ENCODE assay signal across 12 cellular contexts in the genomic region with DNA sequence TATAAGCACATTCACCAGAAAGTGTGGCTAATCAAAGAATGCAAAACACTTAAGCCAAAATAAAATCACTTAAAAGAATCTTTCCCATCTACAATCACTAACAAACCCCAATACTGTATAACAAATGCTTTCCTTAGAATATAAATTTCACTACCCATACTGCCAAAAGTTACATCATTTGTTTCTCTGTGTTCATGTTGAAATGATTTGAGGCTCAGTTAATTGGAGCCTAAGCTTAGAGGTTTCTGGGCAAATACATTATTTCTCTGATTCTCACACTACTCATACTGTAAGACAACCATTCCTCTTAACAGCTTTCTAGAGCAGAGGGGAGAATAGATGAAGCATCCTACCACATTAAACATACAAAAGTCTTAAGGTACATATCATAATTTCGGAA. TPM values are rescaled to one million over a fixed set of nuclear protein-coding genes. Genes with fewer than 3 reads are reported as not detected.
DNase-seq lines count a peak whose midpoint lies in the region; ATAC-seq and TF ChIP-seq lines count a peak whose summit lies in the region.
"Had no signal": no experiment of that assay in that cellular context is flagged by ENCODE, and none has a peak within 500 bp of the region (broad histone marks: within the 10 kb centered on the region; RNA-seq: fewer than 3 reads in every experiment).

No MANE protein-coding gene starts in this region.

- H3K4me1 Mint-ChIP-seq in HFFc6 (ENCODE audit: low read depth) = peaks cover 40% of the 10 kb centered on the region
- H3K4me1 Mint-ChIP-seq in activated naive CD8-positive, alpha-beta T cell treated with anti-CD3 and anti-CD28 coated beads for 36 hours = peaks cover 63% of the 10 kb centered on the region
- H3K4me1 Mint-ChIP-seq in nephron progenitor cell = peaks cover 30% of the 10 kb centered on the region

- H3K4me3 Mint-ChIP-seq in HFFc6 (peak overlapping the region; percentile 93), nephron progenitor cell (peak overlapping the region; percentile 91)
- peak overlapping the region; percentile 82 for H3K4me3 Mint-ChIP-seq in activated naive CD8-positive, alpha-beta T cell treated with anti-CD3 and anti-CD28 coated beads for 36 hours

- DNase-seq in NCI-H2171 treated with DMSO at 0.1 percent for 48 hours (lab: John Stamatoyannopoulos, UW) (peak; percentile 38), NCI-H2171 (lab: John Stamatoyannopoulos, UW) (no peak), HFFc6 (no peak), nephron progenitor cell (no peak), GOT3 (lab: John Stamatoyannopoulos, UW) (no peak), NCI-H146 treated with DMSO at 0.1 percent for 48 hours (lab: John Stamatoyannopoulos, UW; ENCODE audit: unreplicated experiment) (no peak)
- DNase-seq in activated naive CD8-positive, alpha-beta T cell treated with anti-CD3 and anti-CD28 coated beads for 36 hours = no peak
- DNase-seq: activated CD4-positive, CD25-positive, alpha-beta regulatory T cell treated with anti-CD3 and anti-CD28 coated beads, Interleukin-2, amount 50 U/mL, for 72 hours; aorta; NCI-H345; SHP77 had no signal

- H3K9me3 Mint-ChIP-seq in HFFc6 (no peaks in the 10 kb centered on the region), nephron progenitor cell (no peaks in the 10 kb centered on the region)
- peaks cover 1% of the 10 kb centered on the region for H3K9me3 Mint-ChIP-seq in activated naive CD8-positive, alpha-beta T cell treated with anti-CD3 and anti-CD28 coated beads for 36 hours

- no peak for TF ChIP-seq CTCF in HFFc6 (IDR thresholded peaks at IDR 0.05)
- no peak for TF ChIP-seq CTCF in nephron progenitor cell (IDR thresholded peaks at IDR 0.05)

- H3K27me3 Mint-ChIP-seq in HFFc6 (ENCODE audit: insufficient read depth) (peaks cover 1% of the 10 kb centered on the region; the same call in 1 of the 2 replicates), nephron progenitor cell (ENCODE audit: low read depth, poor library complexity) (peaks cover 21% of the 10 kb centered on the region)
- H3K27me3 Mint-ChIP-seq in activated naive CD8-positive, alpha-beta T cell treated with anti-CD3 and anti-CD28 coated beads for 36 hours = no peaks in the 10 kb centered on the region

- H3K36me3 Mint-ChIP-seq in HFFc6 (ENCODE audit: low read depth) (0 out of 2 replicates have a peak, but pooled peaks cover 8% of the 10 kb centered on the region), nephron progenitor cell (ENCODE audit: low read depth) (peaks cover 6% of the 10 kb centered on the region)
- H3K36me3 Mint-ChIP-seq in activated naive CD8-positive, alpha-beta T cell treated with anti-CD3 and anti-CD28 coated beads for 36 hours = peaks cover 28% of the 10 kb centered on the region

- no peak overlapping the region for H3K27ac Mint-ChIP-seq in HFFc6
- H3K27ac Mint-ChIP-seq in activated naive CD8-positive, alpha-beta T cell treated with anti-CD3 and anti-CD28 coated beads for 36 hours = peak overlapping the region; percentile 88
- no peak overlapping the region for H3K27ac Mint-ChIP-seq in nephron progenitor cell

- ATAC-seq in SK-N-SH treated with all-trans-retinoic acid at 6 μM for 48 hours = no peak

TF ChIP-seq in SK-N-SH treated with all-trans-retinoic acid at 6 μM for 48 hours, 23 proteins besides CTCF, POLR2A, EP300 and RAD21 (continues in another document):
- no peak for TF ChIP-seq ZFP30 (CRISPR knock-in tag; IDR thresholded peaks at IDR 0.05)
- TF ChIP-seq, protein P1, sequence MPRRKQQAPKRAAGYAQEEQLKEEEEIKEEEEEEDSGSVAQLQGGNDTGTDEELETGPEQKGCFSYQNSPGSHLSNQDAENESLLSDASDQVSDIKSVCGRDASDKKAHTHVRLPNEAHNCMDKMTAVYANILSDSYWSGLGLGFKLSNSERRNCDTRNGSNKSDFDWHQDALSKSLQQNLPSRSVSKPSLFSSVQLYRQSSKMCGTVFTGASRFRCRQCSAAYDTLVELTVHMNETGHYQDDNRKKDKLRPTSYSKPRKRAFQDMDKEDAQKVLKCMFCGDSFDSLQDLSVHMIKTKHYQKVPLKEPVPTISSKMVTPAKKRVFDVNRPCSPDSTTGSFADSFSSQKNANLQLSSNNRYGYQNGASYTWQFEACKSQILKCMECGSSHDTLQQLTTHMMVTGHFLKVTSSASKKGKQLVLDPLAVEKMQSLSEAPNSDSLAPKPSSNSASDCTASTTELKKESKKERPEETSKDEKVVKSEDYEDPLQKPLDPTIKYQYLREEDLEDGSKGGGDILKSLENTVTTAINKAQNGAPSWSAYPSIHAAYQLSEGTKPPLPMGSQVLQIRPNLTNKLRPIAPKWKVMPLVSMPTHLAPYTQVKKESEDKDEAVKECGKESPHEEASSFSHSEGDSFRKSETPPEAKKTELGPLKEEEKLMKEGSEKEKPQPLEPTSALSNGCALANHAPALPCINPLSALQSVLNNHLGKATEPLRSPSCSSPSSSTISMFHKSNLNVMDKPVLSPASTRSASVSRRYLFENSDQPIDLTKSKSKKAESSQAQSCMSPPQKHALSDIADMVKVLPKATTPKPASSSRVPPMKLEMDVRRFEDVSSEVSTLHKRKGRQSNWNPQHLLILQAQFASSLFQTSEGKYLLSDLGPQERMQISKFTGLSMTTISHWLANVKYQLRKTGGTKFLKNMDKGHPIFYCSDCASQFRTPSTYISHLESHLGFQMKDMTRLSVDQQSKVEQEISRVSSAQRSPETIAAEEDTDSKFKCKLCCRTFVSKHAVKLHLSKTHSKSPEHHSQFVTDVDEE (CRISPR knock-in tag; IDR thresholded peaks at IDR 0.05) = no peak
- no peak for TF ChIP-seq GLIS3 (CRISPR knock-in tag; IDR thresholded peaks at IDR 0.05)
- TF ChIP-seq ZFP3 (CRISPR knock-in tag; IDR thresholded peaks at IDR 0.05) = no peak
- no peak for TF ChIP-seq ARNTL (CRISPR knock-in tag; IDR thresholded peaks at IDR 0.05; ENCODE audit: borderline replicate concordance, low read depth)
- TF ChIP-seq, protein P2, sequence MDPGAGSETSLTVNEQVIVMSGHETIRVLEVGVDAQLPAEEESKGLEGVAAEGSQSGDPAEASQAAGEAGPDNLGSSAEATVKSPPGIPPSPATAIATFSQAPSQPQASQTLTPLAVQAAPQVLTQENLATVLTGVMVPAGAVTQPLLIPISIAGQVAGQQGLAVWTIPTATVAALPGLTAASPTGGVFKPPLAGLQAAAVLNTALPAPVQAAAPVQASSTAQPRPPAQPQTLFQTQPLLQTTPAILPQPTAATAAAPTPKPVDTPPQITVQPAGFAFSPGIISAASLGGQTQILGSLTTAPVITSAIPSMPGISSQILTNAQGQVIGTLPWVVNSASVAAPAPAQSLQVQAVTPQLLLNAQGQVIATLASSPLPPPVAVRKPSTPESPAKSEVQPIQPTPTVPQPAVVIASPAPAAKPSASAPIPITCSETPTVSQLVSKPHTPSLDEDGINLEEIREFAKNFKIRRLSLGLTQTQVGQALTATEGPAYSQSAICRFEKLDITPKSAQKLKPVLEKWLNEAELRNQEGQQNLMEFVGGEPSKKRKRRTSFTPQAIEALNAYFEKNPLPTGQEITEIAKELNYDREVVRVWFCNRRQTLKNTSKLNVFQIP (CRISPR knock-in tag; IDR thresholded peaks at IDR 0.05; ENCODE audit: borderline replicate concordance, low read depth) = no peak
- no peak for TF ChIP-seq SNAI2 (CRISPR knock-in tag; IDR thresholded peaks at IDR 0.05)
- no peak for TF ChIP-seq CSDC2 (CRISPR knock-in tag; IDR thresholded peaks at IDR 0.05)
- no peak for TF ChIP-seq ESRRG (CRISPR knock-in tag; IDR thresholded peaks at IDR 0.05)
- TF ChIP-seq, protein P3, sequence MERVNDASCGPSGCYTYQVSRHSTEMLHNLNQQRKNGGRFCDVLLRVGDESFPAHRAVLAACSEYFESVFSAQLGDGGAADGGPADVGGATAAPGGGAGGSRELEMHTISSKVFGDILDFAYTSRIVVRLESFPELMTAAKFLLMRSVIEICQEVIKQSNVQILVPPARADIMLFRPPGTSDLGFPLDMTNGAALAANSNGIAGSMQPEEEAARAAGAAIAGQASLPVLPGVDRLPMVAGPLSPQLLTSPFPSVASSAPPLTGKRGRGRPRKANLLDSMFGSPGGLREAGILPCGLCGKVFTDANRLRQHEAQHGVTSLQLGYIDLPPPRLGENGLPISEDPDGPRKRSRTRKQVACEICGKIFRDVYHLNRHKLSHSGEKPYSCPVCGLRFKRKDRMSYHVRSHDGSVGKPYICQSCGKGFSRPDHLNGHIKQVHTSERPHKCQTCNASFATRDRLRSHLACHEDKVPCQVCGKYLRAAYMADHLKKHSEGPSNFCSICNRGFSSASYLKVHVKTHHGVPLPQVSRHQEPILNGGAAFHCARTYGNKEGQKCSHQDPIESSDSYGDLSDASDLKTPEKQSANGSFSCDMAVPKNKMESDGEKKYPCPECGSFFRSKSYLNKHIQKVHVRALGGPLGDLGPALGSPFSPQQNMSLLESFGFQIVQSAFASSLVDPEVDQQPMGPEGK (CRISPR knock-in tag; IDR thresholded peaks at IDR 0.05; ENCODE audit: borderline replicate concordance) = no peak
- no peak for TF ChIP-seq OSR1 (CRISPR knock-in tag; IDR thresholded peaks at IDR 0.05)
- no peak for TF ChIP-seq RARB (CRISPR knock-in tag; IDR thresholded peaks at IDR 0.05)
- TF ChIP-seq BACH2 (CRISPR knock-in tag; IDR thresholded peaks at IDR 0.05; ENCODE audit: borderline replicate concordance) = no peak
- TF ChIP-seq ZC3H10 (CRISPR knock-in tag; IDR thresholded peaks at IDR 0.05) = no peak
- TF ChIP-seq, protein P4, sequence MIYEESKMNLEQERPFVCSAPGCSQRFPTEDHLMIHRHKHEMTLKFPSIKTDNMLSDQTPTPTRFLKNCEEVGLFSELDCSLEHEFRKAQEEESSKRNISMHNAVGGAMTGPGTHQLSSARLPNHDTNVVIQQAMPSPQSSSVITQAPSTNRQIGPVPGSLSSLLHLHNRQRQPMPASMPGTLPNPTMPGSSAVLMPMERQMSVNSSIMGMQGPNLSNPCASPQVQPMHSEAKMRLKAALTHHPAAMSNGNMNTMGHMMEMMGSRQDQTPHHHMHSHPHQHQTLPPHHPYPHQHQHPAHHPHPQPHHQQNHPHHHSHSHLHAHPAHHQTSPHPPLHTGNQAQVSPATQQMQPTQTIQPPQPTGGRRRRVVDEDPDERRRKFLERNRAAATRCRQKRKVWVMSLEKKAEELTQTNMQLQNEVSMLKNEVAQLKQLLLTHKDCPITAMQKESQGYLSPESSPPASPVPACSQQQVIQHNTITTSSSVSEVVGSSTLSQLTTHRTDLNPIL (CRISPR knock-in tag; IDR thresholded peaks at IDR 0.05; ENCODE audit: low read depth) = no peak
- no peak for TF ChIP-seq TOX (CRISPR knock-in tag; IDR thresholded peaks at IDR 0.05; ENCODE audit: borderline replicate concordance)

RNA-seq across cellular contexts. Expression of a gene that starts 2.1 kb away (rescaled TPM):
- 10 to 100 TPM; 27.3 to 38.4 (median 31.3) TPM for total RNA-seq in HFFc6 (2021; fragmentation: NEBNext Ultra II Directional; extraction: Animal tissue kit (Norgen Biotek cat#: 25700))
- 10 to 100 TPM; 52.2 to 56.9 TPM for total RNA-seq in activated naive CD8-positive, alpha-beta T cell treated with anti-CD3 and anti-CD28 coated beads for 36 hours
